ENCODE assay signal across 14 cellular contexts in genomic region chr9:101176384-101176783, GRCh38.
A peak's percentile ranks its signal among the peaks of the same experiment; 100 is the strongest.
DNase-seq lines count a peak whose midpoint lies in the region; ATAC-seq and TF ChIP-seq lines count a peak whose summit lies in the region.
"Had no signal": no experiment of that assay in that cellular context is flagged by ENCODE, and none has a peak within 500 bp of the region (broad histone marks: within the 10 kb centered on the region; RNA-seq: fewer than 3 reads in every experiment).

No MANE protein-coding gene starts in this region.

- no peak overlapping the region for H3K9ac ChIP-seq in mesendoderm (ENCODE audit: low read length)

- DNase-seq in DMS 273 (lab: John Stamatoyannopoulos, UW; ENCODE audit: unreplicated experiment) (peak; percentile 6), DMS 273 treated with DMSO at 0.1 percent for 48 hours (lab: John Stamatoyannopoulos, UW) (no peak), OCI-M1 (lab: John Stamatoyannopoulos, UW) (peak; percentile 30), mesendoderm (peak; percentile 56), upper lobe of right lung (no peak), hippocampal formation (lab: John Stamatoyannopoulos, UW) (no peak), superior temporal gyrus (ENCODE audit: extremely low spot score) (no peak)
- DNase-seq: 8988T; activated T-cell treated with anti-CD3 and anti-CD28 coated beads, Interleukin-2, amount 50 U/mL, for 1 hour; KG1; small intestine had no signal

- H3K27ac ChIP-seq in mesendoderm (ENCODE audit: low read depth, low read length) (no peak overlapping the region), upper lobe of right lung (no peak overlapping the region)
- H3K27ac ChIP-seq: esophagus muscularis mucosa had no signal

- no peaks in the 10 kb centered on the region for H3K4me1 ChIP-seq in mesendoderm (ENCODE audit: control insufficient read depth, low read depth, low read length)
- H3K4me1 ChIP-seq in upper lobe of right lung, result no peaks in the 10 kb centered on the region
- H3K4me1 ChIP-seq: esophagus muscularis mucosa had no signal

- H4K8ac ChIP-seq in mesendoderm (ENCODE audit: low read depth, low read length), result no peak overlapping the region

- no peak overlapping the region for H3K4ac ChIP-seq in mesendoderm (ENCODE audit: low read depth, low read length)

- no CpG with 5 or more reads among the region's 5 CpGs for WGBS in mesendoderm (ENCODE audit: extremely low coverage, insufficient coverage, low lambda C conversion rate)

- intact Hi-C loops in upper lobe of right lung (cut with DNase I), result no loop called here

- H3K36me3 ChIP-seq in mesendoderm (ENCODE audit: control insufficient read depth, insufficient read depth, low read length), result no peaks in the 10 kb centered on the region
- no peaks in the 10 kb centered on the region for H3K36me3 ChIP-seq in upper lobe of right lung
- H3K36me3 ChIP-seq: esophagus muscularis mucosa had no signal

- H2BK15ac ChIP-seq in mesendoderm (replicated peaks; ENCODE audit: low read depth), result no peak overlapping the region

- no peaks in the 10 kb centered on the region for H3K79me1 ChIP-seq in mesendoderm (ENCODE audit: low read length)

- H3K27me3 ChIP-seq in mesendoderm (ENCODE audit: insufficient read depth, low read length, poor library complexity), result no peaks in the 10 kb centered on the region
- no peaks in the 10 kb centered on the region for H3K27me3 ChIP-seq in upper lobe of right lung
- H3K27me3 ChIP-seq: esophagus muscularis mucosa had no signal

- no peak overlapping the region for H3K56ac ChIP-seq in mesendoderm (ENCODE audit: low read length)

- TF ChIP-seq CTCF in upper lobe of right lung (IDR thresholded peaks at IDR 0.05), result no peak

- H3K79me2 ChIP-seq in mesendoderm (ENCODE audit: control insufficient read depth, insufficient read depth, low read length), result no peaks in the 10 kb centered on the region

- no peak overlapping the region for H3K23ac ChIP-seq in mesendoderm (ENCODE audit: low read length)

- H4K5ac ChIP-seq in mesendoderm (ENCODE audit: low read length), result no peak overlapping the region

- H2BK5ac ChIP-seq in mesendoderm (ENCODE audit: low read length), result no peak overlapping the region

- no peak overlapping the region for H3K4me3 ChIP-seq in mesendoderm (ENCODE audit: low read length)
- H3K4me3 ChIP-seq in upper lobe of right lung, result no peak overlapping the region
- H3K4me3 ChIP-seq: esophagus muscularis mucosa had no signal

- ATAC-seq in HG02798 (IDR thresholded peaks at IDR 0.05; ENCODE audit: poor library complexity, unreplicated experiment), result peak; percentile 60
- no peak for ATAC-seq in upper lobe of right lung
- ATAC-seq: activated CD4-positive, CD25-positive, alpha-beta regulatory T cell treated with anti-CD3 and anti-CD28 coated beads, Interleukin-2, amount 50 U/mL, for 24 hours had no signal

- H2BK120ac ChIP-seq in mesendoderm (ENCODE audit: low read depth, low read length), result no peak overlapping the region

- no peak overlapping the region for H3K4me2 ChIP-seq in mesendoderm (ENCODE audit: low read length)

- no peak overlapping the region for H2AK5ac ChIP-seq in mesendoderm (ENCODE audit: low read length)

- H3K18ac ChIP-seq in mesendoderm (ENCODE audit: low read length), result no peak overlapping the region

- H3K9me3 ChIP-seq in upper lobe of right lung, result no peaks in the 10 kb centered on the region

Comparison
In these comparisons a context has a peak if more than half of its experiments do, and no peak if none do; other contexts are left out.
1. DNase-seq: peak in DMS 273 (single experiment), OCI-M1 (single experiment) and mesendoderm (single experiment); none in DMS 273 treated with DMSO at 0.1 percent for 48 hours (single experiment), upper lobe of right lung (single experiment), hippocampal formation (0 of 2) and superior temporal gyrus (single experiment).